1 cellular context compared by ENCODE assay signal in genomic region chr13:106565127-106565775, GRCh38.
TF ChIP-seq lines count a peak whose summit lies in the region.

No MANE protein-coding gene starts in this region.

TF ChIP-seq in GM12878, 131 proteins besides CTCF, POLR2A, EP300 and RAD21:
- TF ChIP-seq SPI1 (IDR thresholded peaks at IDR 0.05; ENCODE audit: borderline replicate concordance, insufficient read depth, low read depth, low read length) (peak; percentile 62; the same call in 1 of the 2 replicates), E2F8 (IDR thresholded peaks at IDR 0.05; ENCODE audit: low read depth, partially characterized antibody) (no peak), RAD51 (IDR thresholded peaks at IDR 0.05) (peak; percentile 15; the same call in 1 of the 2 replicates)
